Comparison of ENCODE assay signal across 8 cellular contexts in the genomic region with DNA sequence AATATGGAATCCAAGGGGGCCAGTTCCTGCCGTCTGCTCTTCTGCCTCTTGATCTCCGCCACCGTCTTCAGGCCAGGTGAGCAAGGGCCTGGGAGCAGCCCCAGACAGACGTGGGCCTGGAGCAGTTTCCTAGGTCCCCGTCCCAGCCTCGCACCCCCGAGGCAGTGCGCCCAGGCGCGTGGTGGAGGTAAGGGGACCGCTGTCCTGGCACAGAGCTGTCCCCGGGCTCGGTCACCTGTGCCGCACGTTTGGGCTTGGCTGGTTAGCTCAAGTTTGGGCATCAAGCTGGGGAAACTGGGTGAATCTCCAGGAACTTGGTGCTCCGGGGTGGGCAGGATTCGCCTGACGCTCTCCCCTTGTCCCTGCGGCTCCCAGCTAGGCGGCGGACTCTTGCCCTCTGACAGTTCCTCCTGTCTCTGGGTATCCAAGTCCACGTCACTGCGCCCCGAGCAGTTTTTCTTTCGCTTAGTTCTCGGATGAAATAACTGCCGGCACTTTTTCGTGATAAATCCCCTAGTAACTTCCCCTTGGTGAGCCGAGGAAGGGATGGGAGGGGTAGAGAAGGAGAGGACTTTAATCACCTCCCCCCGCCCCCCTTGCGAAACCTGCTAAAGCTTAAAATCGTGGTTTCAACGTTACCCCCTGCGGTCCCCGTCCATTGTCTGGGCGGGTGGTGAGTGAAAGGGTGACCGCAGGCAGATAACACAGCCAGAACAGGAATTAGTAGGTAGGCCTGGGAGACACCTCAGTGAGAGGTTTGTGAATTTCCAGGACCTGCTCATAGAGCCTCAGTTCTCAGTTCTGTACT. TPM values are rescaled to one million over a fixed set of nuclear protein-coding genes. Genes with fewer than 3 reads are reported as not detected.
A peak's percentile ranks its signal among the peaks of the same experiment; 100 is the strongest.
DNase-seq lines count a peak whose midpoint lies in the region; ATAC-seq and TF ChIP-seq lines count a peak whose summit lies in the region.

No MANE protein-coding gene starts in this region.

- no peak for DNase-seq in AG09309 (ENCODE audit: low read depth)
- peak; percentile 93 for DNase-seq in NOMO-1 treated with dmso at 0.1 percent for 144 hours (lab: John Stamatoyannopoulos, UW; ENCODE audit: unreplicated experiment)
- DNase-seq in activated T-cell treated with anti-CD3 and anti-CD28 coated beads for 24 hours (ENCODE audit: low read depth): peak; percentile 67
- no peak for DNase-seq in epithelial cell of proximal tubule (ENCODE audit: low read depth)
- peak; percentile 73 for DNase-seq in mucosa of gallbladder (ENCODE audit: low spot score)
- DNase-seq in stimulated activated CD8-positive, alpha-beta memory T cell treated with anti-CD3 and anti-CD28 coated beads, Interleukin-7, amount 100 ng/mL, for 48 hours (ENCODE audit: extremely low read depth in 1 of 2, low read depth in 1 of 2): peak; percentile 70 to 88

- H3K4me3 ChIP-seq in AG09309 (ENCODE audit: control insufficient read depth, low read depth, low read length): peak overlapping the region; percentile 97
- peak overlapping the region; percentile 87 for H3K4me3 ChIP-seq in epithelial cell of proximal tubule (ENCODE audit: low read depth, low read length)

- peak; percentile 10 for TF ChIP-seq CTCF in AG09309 (IDR thresholded peaks at IDR 0.05; ENCODE audit: control insufficient read depth, insufficient read depth, low read depth, low read length, missing control alignments)
- TF ChIP-seq CTCF in epithelial cell of proximal tubule (conservative IDR thresholded peaks at IDR 0.05; ENCODE audit: low read depth, low read length): no peak

- ATAC-seq in GM18868 (IDR thresholded peaks at IDR 0.05; ENCODE audit: unreplicated experiment) (peak; percentile 36), HG03135 (IDR thresholded peaks at IDR 0.05; ENCODE audit: unreplicated experiment) (peak; percentile 24)

RNA-seq across cellular contexts. Expression of a gene that starts 0.9 kb away (rescaled TPM):
- total RNA-seq in epithelial cell of proximal tubule (121 and 166 TPM in 2 replicates), mucosa of gallbladder (43.9 TPM)

Comparison
In these comparisons a context has a peak if more than half of its experiments do, and no peak if none do; other contexts are left out.
1. DNase-seq: peak in NOMO-1 treated with dmso at 0.1 percent for 144 hours (single experiment), activated T-cell treated with anti-CD3 and anti-CD28 coated beads for 24 hours (single experiment), mucosa of gallbladder (single experiment) and stimulated activated CD8-positive, alpha-beta memory T cell treated with anti-CD3 and anti-CD28 coated beads, Interleukin-7, amount 100 ng/mL, for 48 hours (2 of 2); none in AG09309 (single experiment) and epithelial cell of proximal tubule (single experiment).